Comparison of ENCODE assay signal across 8 cellular contexts in the genomic region with DNA sequence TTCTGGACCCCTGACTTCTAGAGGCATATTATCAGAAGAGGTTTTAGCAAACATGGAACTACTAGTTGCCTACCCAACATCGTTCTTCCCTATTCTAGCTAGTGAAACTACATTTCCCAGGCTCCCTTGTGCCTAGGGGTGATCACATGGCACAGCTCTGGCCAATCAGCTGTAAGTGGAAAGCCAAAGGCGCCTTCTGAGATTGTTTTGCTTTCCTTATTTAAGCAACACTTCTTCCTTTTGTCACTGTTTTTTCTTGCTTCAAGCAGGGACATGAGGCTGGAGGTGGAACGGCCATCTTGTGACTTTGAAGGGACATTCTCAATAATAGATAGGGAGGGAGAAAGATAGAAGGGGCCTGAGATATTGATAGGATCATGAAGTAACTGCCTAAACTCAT.
A peak's percentile ranks its signal among the peaks of the same experiment; 100 is the strongest.
DNase-seq lines count a peak whose midpoint lies in the region; ATAC-seq and TF ChIP-seq lines count a peak whose summit lies in the region.

No MANE protein-coding gene starts in this region.

- no peaks in the 10 kb centered on the region for H3K27me3 ChIP-seq in A673 (replicated peaks; ENCODE audit: insufficient read depth, low read depth, low read length, poor library complexity)
- no peaks in the 10 kb centered on the region for H3K27me3 ChIP-seq in mammary epithelial cell (ENCODE audit: insufficient read depth, low read length)

- H3K36me3 ChIP-seq in A673 (ENCODE audit: insufficient read depth, low read length, poor library complexity, severe bottlenecking) (no peaks in the 10 kb centered on the region), mammary epithelial cell (ENCODE audit: insufficient read depth, low read length) (no peaks in the 10 kb centered on the region)

- dilution Hi-C loops in mammary epithelial cell (cut with HindIII; ENCODE audit: low sequenced_read_pairs) = no loop called here

- H3K27ac ChIP-seq in A673 (ENCODE audit: low read depth, low read length, poor library complexity, severe bottlenecking) = no peak overlapping the region
- no peak overlapping the region for H3K27ac ChIP-seq in mammary epithelial cell (ENCODE audit: insufficient read depth, low read depth, low read length)

- no peak overlapping the region for H3K4me3 ChIP-seq in A673 (ENCODE audit: low read depth, low read length, poor library complexity, severe bottlenecking)
- no peak overlapping the region for H3K4me3 ChIP-seq in mammary epithelial cell (replicated peaks in 1 of 3; ENCODE audit: insufficient read depth in 1 of 3, low read depth in 2 of 3, low read length in 3 of 3)

- in situ Hi-C loops in mammary epithelial cell (cut with MboI; ENCODE audit: low sequenced_read_pairs in 2 of 2) = no loop called here

- no peaks in the 10 kb centered on the region for H3K9me3 ChIP-seq in A673 (ENCODE audit: low read depth, low read length, poor library complexity, severe bottlenecking)
- H3K9me3 ChIP-seq in mammary epithelial cell (replicated peaks; ENCODE audit: insufficient read depth, low read length) = peaks cover 3% of the 10 kb centered on the region

- H3K4me2 ChIP-seq in mammary epithelial cell (ENCODE audit: insufficient read depth, low read depth, low read length) = no peak overlapping the region

- no peaks in the 10 kb centered on the region for H4K20me1 ChIP-seq in mammary epithelial cell (ENCODE audit: insufficient read depth, low read length)

- DNase-seq in A673 (ENCODE audit: low spot score) = peak; percentile 72
- DNase-seq in GM10248 (ENCODE audit: extremely low spot score) = peak; percentile 40
- peak; percentile 71 for DNase-seq in NCI-H82 (lab: John Stamatoyannopoulos, UW)
- DNase-seq in mammary epithelial cell = peak; percentile 14
- DNase-seq in NCI-H1092 (lab: John Stamatoyannopoulos, UW) = no peak
- DNase-seq in activated naive CD4-positive, alpha-beta T cell treated with Interleukin-2 at 50 U/mL for 16 hours = no peak
- DNase-seq in T1000 (lab: John Stamatoyannopoulos, UW) = no peak

- no peak overlapping the region for H2AFZ ChIP-seq in mammary epithelial cell (ENCODE audit: low read depth, low read length)

- BruUV-seq in A673 (replicated peaks; lab: Mats Ljungman, UMichigan) (no TSS peak), mammary epithelial cell (replicated peaks; lab: Mats Ljungman, UMichigan) (no TSS peak)

- ATAC-seq in HG03460 (IDR thresholded peaks at IDR 0.05; ENCODE audit: unreplicated experiment) = no peak

- TF ChIP-seq CTCF in A673 (conservative IDR thresholded peaks at IDR 0.05; ENCODE audit: low read depth, low read length) = no peak
- TF ChIP-seq CTCF in GM10248 (IDR thresholded peaks at IDR 0.05; ENCODE audit: control extremely low read depth, extremely low read depth, low read depth, missing control alignments) = no peak
- TF ChIP-seq CTCF in mammary epithelial cell (conservative IDR thresholded peaks at IDR 0.05 in 1 of 2, IDR thresholded peaks at IDR 0.05 in 1 of 2; ENCODE audit: extremely low read depth in 1 of 2, insufficient read depth in 1 of 2, low read depth in 1 of 2, low read length in 2 of 2) = no peak

- H3K79me2 ChIP-seq in mammary epithelial cell (ENCODE audit: insufficient read depth, low read length) = no peaks in the 10 kb centered on the region

- WGBS in mammary epithelial cell (ENCODE audit: low coverage, missing lambda C conversion rate) = 65% methylated on average over 3 of the region's 3 CpGs

- H3K4me1 ChIP-seq in A673 (ENCODE audit: insufficient read depth, low read length, poor library complexity, severe bottlenecking) (peaks cover 16% of the 10 kb centered on the region), mammary epithelial cell (ENCODE audit: insufficient read depth, low read length) (no peaks in the 10 kb centered on the region)

- CTCF ChIA-PET in A673 (lab: Charles Lee) = no interaction called here
- CTCF ChIA-PET in GM10248 (lab: Yijun Ruan, JAX) = no interaction called here
- CTCF ChIA-PET in mammary epithelial cell (lab: Charles Lee; ENCODE audit: low non-redundant PET) = no interaction called here

- H3K9ac ChIP-seq in mammary epithelial cell (ENCODE audit: insufficient read depth, low read length) = no peak overlapping the region

- intact Hi-C loops in A673 (cut with micrococcal nuclease; ENCODE audit: unreplicated experiment) (no loop called here), mammary epithelial cell (cut with micrococcal nuclease) (no loop called here)

- POLR2A ChIA-PET in A673 (lab: Charles Lee; ENCODE audit: low non-redundant PET) (interaction anchor here (0.6 kb wide), 1 partner anchor 747 kb away, joined by 3 read pairs; no protein-coding TSS in a partner anchor), GM10248 (lab: Yijun Ruan, JAX) (no interaction called here)

Comparison
In these comparisons a context has a peak if more than half of its experiments do, and no peak if none do; other contexts are left out.
1. DNase-seq: peak in A673 (single experiment), GM10248 (single experiment), NCI-H82 (single experiment) and mammary epithelial cell (single experiment); none in NCI-H1092 (single experiment), activated naive CD4-positive, alpha-beta T cell treated with Interleukin-2 at 50 U/mL for 16 hours (single experiment) and T1000 (single experiment).